Comparison of ENCODE assay signal across 11 cellular contexts in genomic region chr20:58514321-58515239, GRCh38. TPM values are rescaled to one million over a fixed set of nuclear protein-coding genes. Genes with fewer than 3 reads are reported as not detected.
DNase-seq lines count a peak whose midpoint lies in the region; ATAC-seq, FAIRE-seq and TF ChIP-seq lines count a peak whose summit lies in the region.
"Had no signal": no experiment of that assay in that cellular context is flagged by ENCODE, and none has a peak within 500 bp of the region (broad histone marks: within the 10 kb centered on the region; RNA-seq: fewer than 3 reads in every experiment).

No MANE protein-coding gene starts in this region.

- H3K27me3 ChIP-seq in endodermal cell (ENCODE audit: control insufficient read depth, insufficient read depth, low read length, poor library complexity, severe bottlenecking) = peaks cover 47% of the 10 kb centered on the region
- no peaks in the 10 kb centered on the region for H3K27me3 ChIP-seq in thoracic aorta (replicated peaks; ENCODE audit: insufficient read depth)
- H3K27me3 ChIP-seq in spleen (replicated peaks in 1 of 7) = peaks cover 0 to 55% (median 27%) of the 10 kb centered on the region in 7 donors

- intact Hi-C loops in kidney (cut with DNase I) = no loop called here
- intact Hi-C loops in spleen (cut with DNase I; ENCODE audit: low total_unique reads) = no loop called here

- ATAC-seq in thoracic aorta (ENCODE audit: insufficient number of reproducible peaks, low FRiP score, low read depth) (no peak), HG02870 (IDR thresholded peaks at IDR 0.05; ENCODE audit: unreplicated experiment) (no peak), GM21390 (IDR thresholded peaks at IDR 0.05; ENCODE audit: unreplicated experiment) (no peak), GM19023 (IDR thresholded peaks at IDR 0.05; ENCODE audit: unreplicated experiment) (no peak)

- no peak for TF ChIP-seq POLR2A in spleen (IDR thresholded peaks at IDR 0.05)

- no peaks in the 10 kb centered on the region for H3K36me3 ChIP-seq in endodermal cell (ENCODE audit: control insufficient read depth, insufficient read depth, low read length)
- H3K36me3 ChIP-seq in kidney (ENCODE audit: control insufficient read depth in 1 of 2, insufficient read depth in 2 of 2, low read length in 2 of 2) = no peaks in the 10 kb centered on the region
- H3K36me3 ChIP-seq in thoracic aorta = no peaks in the 10 kb centered on the region
- H3K36me3 ChIP-seq in spleen = no peaks in the 10 kb centered on the region

- no peaks in the 10 kb centered on the region for H3K36me3 Mint-ChIP-seq in endodermal cell (ENCODE audit: low read depth)

- H3K9ac ChIP-seq in endodermal cell (ENCODE audit: extremely low read depth, low read length, poor library complexity, severe bottlenecking) (no peak overlapping the region), kidney (ENCODE audit: low read length in 2 of 2) (peak overlapping the region in 1 of 2 donors; percentile 16)
- H3K9ac ChIP-seq: KMS-11 had no signal

- TF ChIP-seq CTCF in endodermal cell (conservative IDR thresholded peaks at IDR 0.05) = no peak
- no peak for TF ChIP-seq CTCF in kidney (IDR thresholded peaks at IDR 0.05; ENCODE audit: borderline replicate concordance, extremely low read depth, insufficient read depth)
- no peak for TF ChIP-seq CTCF in thoracic aorta (IDR thresholded peaks at IDR 0.05)
- no peak for TF ChIP-seq CTCF in spleen (IDR thresholded peaks at IDR 0.05 in 8 of 11, conservative IDR thresholded peaks at IDR 0.05 in 3 of 11)

- peaks cover 53% of the 10 kb centered on the region for H3K27me3 Mint-ChIP-seq in endodermal cell (ENCODE audit: insufficient read depth)

- H3K27ac Mint-ChIP-seq in endodermal cell = peak overlapping the region; percentile 48

- H3K27ac ChIP-seq in endodermal cell (ENCODE audit: low read depth, low read length) (no peak overlapping the region), kidney (ENCODE audit: low read depth in 2 of 2, low read length in 2 of 2) (peak overlapping the region; percentile 49 to 79), thoracic aorta (peak overlapping the region in 1 of 2 donors; percentile 55), spleen (no peak overlapping the region)
- H3K27ac ChIP-seq: KMS-11 had no signal

- H3K4me3 Mint-ChIP-seq in endodermal cell = peak overlapping the region; percentile 65

- FAIRE-seq in kidney (lab: Jason Lieb, UNC) = no peak

- peaks cover 35% of the 10 kb centered on the region for H3K4me1 Mint-ChIP-seq in endodermal cell

- DNase-seq in M059J (ENCODE audit: low read depth) = peak; percentile 32
- DNase-seq in endodermal cell = peak; percentile 79
- DNase-seq in kidney = no peak
- DNase-seq in thoracic aorta (ENCODE audit: low spot score) = no peak
- no peak for DNase-seq in spleen
- DNase-seq: activated naive CD4-positive, alpha-beta T cell treated with Interleukin-2 at 50 U/mL for 16 hours; occipital lobe had no signal

- H3K4me3 ChIP-seq in endodermal cell (ENCODE audit: low read length) (peak overlapping the region; percentile 73), kidney (ENCODE audit: low read length in 2 of 2) (peak overlapping the region in 1 of 2 donors; percentile 37), thoracic aorta (peak overlapping the region; percentile 81), spleen (no peak overlapping the region)

- 10% methylated on average over 36 to 74 of the region's 74 CpGs for WGBS in endodermal cell (ENCODE audit: insufficient coverage in 1 of 2, insufficient read length in 1 of 2), 2 experiments
- 3 to 7% (median 7%) methylated on average over 14 to 74 of the region's 74 CpGs for WGBS in spleen, 5 donors

- H3K4me1 ChIP-seq in endodermal cell (ENCODE audit: control insufficient read depth, insufficient read depth, low read length) = peaks cover 3% of the 10 kb centered on the region
- H3K4me1 ChIP-seq in kidney (ENCODE audit: control insufficient read depth in 1 of 2, insufficient read depth in 1 of 2, low read depth in 1 of 2, low read length in 2 of 2) = no peaks in the 10 kb centered on the region
- H3K4me1 ChIP-seq in thoracic aorta (ENCODE audit: control insufficient read depth in 1 of 2, low read depth in 2 of 2) = peaks cover 16 to 53% of the 10 kb centered on the region in 2 donors
- H3K4me1 ChIP-seq in spleen = peaks cover 0 to 9% (median 0%) of the 10 kb centered on the region in 6 donors

- H3K9me3 ChIP-seq in endodermal cell (ENCODE audit: control insufficient read depth, low read length) (no peaks in the 10 kb centered on the region), kidney (ENCODE audit: control insufficient read depth in 1 of 2, low read length in 2 of 2) (no peaks in the 10 kb centered on the region), thoracic aorta (no peaks in the 10 kb centered on the region), spleen (no peaks in the 10 kb centered on the region)

- no peaks in the 10 kb centered on the region for H3K9me3 Mint-ChIP-seq in endodermal cell

RNA-seq across cellular contexts. Expression of gene APCDD1L, which starts 0.6 kb away (rescaled TPM):
- total RNA-seq in M059J (2014; rRNA removed; shearing (Covaris generic)) = 14.2 and 24.2 TPM in 2 replicates
- total RNA-seq in endodermal cell (1 to 10 TPM; 6.4 TPM), kidney (1.2 TPM), thoracic aorta (10 to 100 TPM in 1 of 2 donors, 1 to 10 TPM in 1; 9.2 to 12.9 TPM), spleen (under 1 TPM in 1 of 7 donors, not detected in 6; 0.50 TPM)
- 0.78 TPM for polyA plus RNA-seq in endodermal cell (2013, experiment 1 of 2)
- 1.1 TPM for polyA plus RNA-seq in endodermal cell (2013, experiment 2 of 2)
- polyA plus RNA-seq in kidney (ENCODE audit: insufficient read depth, low read depth, low replicate concordance) (4.5 TPM), spleen (under 1 TPM in 1 of 3 donors, not detected in 2; 0.03 TPM)
- total RNA-seq: occipital lobe had no signal

Comparison
In these comparisons a context has a peak if more than half of its experiments do, and no peak if none do; other contexts are left out.
1. DNase-seq: peak in M059J (single experiment) and endodermal cell (single experiment); none in kidney (single experiment), thoracic aorta (single experiment) and spleen (single experiment).
2. H3K27ac ChIP-seq: peak in kidney (2 of 2); none in endodermal cell (single experiment) and spleen (0 of 8).
3. H3K4me3 ChIP-seq: peak in endodermal cell (single experiment) and thoracic aorta (single experiment); none in spleen (0 of 8).